ENCODE assay signal across 1 cellular context in genomic region chr2:171523339-171523931, GRCh38.
TF ChIP-seq lines count a peak whose summit lies in the region.

No MANE protein-coding gene starts in this region.

TF ChIP-seq in HepG2, 621 proteins besides CTCF, POLR2A, EP300 and RAD21 (continued from another document and continues in another):
- TF ChIP-seq AFF4 (CRISPR knock-in tag; IDR thresholded peaks at IDR 0.05) (no peak), GATAD2A (CRISPR knock-in tag; IDR thresholded peaks at IDR 0.05) (no peak), ZNF598 (CRISPR knock-in tag; IDR thresholded peaks at IDR 0.05; ENCODE audit: borderline replicate concordance) (peak; percentile 66), PATZ1 (CRISPR knock-in tag; IDR thresholded peaks at IDR 0.05) (no peak), ZNF576 (CRISPR knock-in tag; IDR thresholded peaks at IDR 0.05) (no peak), E2F1 (CRISPR knock-in tag; IDR thresholded peaks at IDR 0.05) (no peak), HDAC6 (IDR thresholded peaks at IDR 0.05; ENCODE audit: low read depth, low read length) (no peak), HNF1A (IDR thresholded peaks at IDR 0.05; ENCODE audit: low read depth) (no peak), HNF1A (CRISPR knock-in tag; IDR thresholded peaks at IDR 0.05; ENCODE audit: borderline replicate concordance) (no peak), CSRNP1 (CRISPR knock-in tag; IDR thresholded peaks at IDR 0.05) (no peak), SNAPC2 (CRISPR knock-in tag; IDR thresholded peaks at IDR 0.05) (no peak), ZNF136 (CRISPR knock-in tag; IDR thresholded peaks at IDR 0.05; ENCODE audit: low read depth) (0 out of 2 replicates have a peak, but pooled peaks have one; percentile 51), DPF2 (CRISPR knock-in tag; IDR thresholded peaks at IDR 0.05; ENCODE audit: borderline replicate concordance, low read depth) (no peak), THAP8 (CRISPR knock-in tag; IDR thresholded peaks at IDR 0.05; ENCODE audit: borderline replicate concordance) (peak; percentile 75; the same call in 1 of the 2 replicates), DRAP1 (CRISPR knock-in tag; IDR thresholded peaks at IDR 0.05) (no peak), ZNF296 (CRISPR knock-in tag; conservative IDR thresholded peaks at IDR 0.05) (0 out of 2 replicates have a peak, but pooled peaks have one; percentile 20), SSRP1 (CRISPR knock-in tag; IDR thresholded peaks at IDR 0.05) (no peak), ZBTB7B (CRISPR knock-in tag; IDR thresholded peaks at IDR 0.05) (no peak; the same call in 1 of the 2 replicates), ZFP1 (CRISPR knock-in tag; IDR thresholded peaks at IDR 0.05) (no peak), ZNF569 (CRISPR knock-in tag; IDR thresholded peaks at IDR 0.05; ENCODE audit: borderline replicate concordance) (no peak), CHCHD3 (CRISPR knock-in tag; IDR thresholded peaks at IDR 0.05) (no peak), THAP11 (CRISPR knock-in tag; IDR thresholded peaks at IDR 0.05) (no peak), ZNF264 (CRISPR knock-in tag; IDR thresholded peaks at IDR 0.05) (no peak), SUZ12 (IDR thresholded peaks at IDR 0.05; ENCODE audit: low read depth, low read length) (no peak), ZNF337 (CRISPR knock-in tag; IDR thresholded peaks at IDR 0.05; ENCODE audit: borderline replicate concordance, low read depth) (no peak), ELF1 (CRISPR knock-in tag; IDR thresholded peaks at IDR 0.05) (no peak), KAT7 (CRISPR knock-in tag; IDR thresholded peaks at IDR 0.05; ENCODE audit: borderline replicate concordance) (no peak), ZNF773 (CRISPR knock-in tag; IDR thresholded peaks at IDR 0.05; ENCODE audit: borderline replicate concordance) (no peak), ZNF547 (CRISPR knock-in tag; IDR thresholded peaks at IDR 0.05) (no peak; the same call in 1 of the 2 replicates), RORA (CRISPR knock-in tag; IDR thresholded peaks at IDR 0.05) (no peak; the same call in 1 of the 2 replicates), ZNF883 (CRISPR knock-in tag; IDR thresholded peaks at IDR 0.05; ENCODE audit: not compliant biosample characterization) (no peak), IKZF4 (CRISPR knock-in tag; IDR thresholded peaks at IDR 0.05; ENCODE audit: borderline replicate concordance, low read depth, not compliant biosample characterization) (peak; percentile 33), ZNF142 (CRISPR knock-in tag; IDR thresholded peaks at IDR 0.05) (no peak), ZBTB2 (CRISPR knock-in tag; IDR thresholded peaks at IDR 0.05; ENCODE audit: low read depth) (no peak), ZNF180 (CRISPR knock-in tag; IDR thresholded peaks at IDR 0.05; ENCODE audit: borderline replicate concordance, low read depth) (no peak)
